Comparison of ENCODE assay signal across 20 cellular contexts in the genomic region with DNA sequence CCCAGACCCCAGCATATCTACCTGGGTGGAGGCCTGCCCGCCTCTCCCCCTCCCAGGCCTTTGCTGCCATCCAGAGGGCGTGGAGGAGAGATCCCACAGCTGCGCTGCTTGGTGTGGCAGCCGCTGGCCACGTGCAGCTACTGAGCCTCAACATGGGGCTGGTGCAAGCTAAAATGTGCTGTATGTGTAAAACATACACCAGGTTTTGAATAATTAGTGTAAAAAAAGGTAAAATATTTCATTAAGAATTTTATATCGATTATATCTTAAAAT.
A peak's percentile ranks its signal among the peaks of the same experiment; 100 is the strongest.
DNase-seq lines count a peak whose midpoint lies in the region; FAIRE-seq and TF ChIP-seq lines count a peak whose summit lies in the region.
"Had no signal": no experiment of that assay in that cellular context is flagged by ENCODE, and none has a peak within 500 bp of the region (broad histone marks: within the 10 kb centered on the region; RNA-seq: fewer than 3 reads in every experiment).

No MANE protein-coding gene starts in this region.

- H3K9me2 ChIP-seq in PC-9 (ENCODE audit: insufficient read depth) = no peaks in the 10 kb centered on the region

- H4K20me1 ChIP-seq in H1 (replicated peaks in 1 of 2; ENCODE audit: control insufficient read depth in 1 of 2, insufficient read depth in 2 of 2, low read length in 2 of 2) (peaks cover 0 to 2% of the 10 kb centered on the region in 2 experiments), PC-9 (ENCODE audit: insufficient read depth) (no peaks in the 10 kb centered on the region; the same call in 1 of the 2 replicates)

- H3K9me3 ChIP-seq in H1 (ENCODE audit: insufficient read depth in 2 of 2, low read depth in 1 of 2, low read length in 1 of 2) (no peaks in the 10 kb centered on the region), PC-9 (ENCODE audit: insufficient read depth, low read depth) (no peaks in the 10 kb centered on the region)
- H3K9me3 ChIP-seq: stomach had no signal

- BruUV-seq in PC-9 (replicated peaks; lab: Mats Ljungman, UMichigan) = no TSS peak

- H2BK20ac ChIP-seq in H1 (ENCODE audit: low read length) = no peak overlapping the region

- DNase-seq in 8988T (peak; percentile 64), D721Med (ENCODE audit: insufficient read length, low spot score) (no peak), NCI-H69 (lab: John Stamatoyannopoulos, UW) (peak; percentile 3), H1 (ENCODE audit: low read depth in 1 of 2, low spot score in 2 of 2) (no peak), NCI-H510A treated with DMSO at 0.1 percent for 48 hours (lab: John Stamatoyannopoulos, UW) (no peak), NCI-H187 (lab: John Stamatoyannopoulos, UW) (no peak), PC-9 (no peak), KG1 (lab: John Stamatoyannopoulos, UW) (no peak)
- DNase-seq: activated CD4-positive, CD25-positive, alpha-beta regulatory T cell treated with anti-CD3 and anti-CD28 coated beads, Interleukin-2, amount 50 U/mL, for 72 hours; activated naive CD8-positive, alpha-beta T cell treated with anti-CD3 and anti-CD28 coated beads, Interleukin-2, amount 50 U/mL, for 24 hours; Calu3; foreskin melanocyte; hypothalamus; NCI-H1694 treated with DMSO at 0.1 percent for 48 hours; NCI-H446 treated with DMSO at 0.1 percent for 48 hours; stomach; T1000; trophoblast cell had no signal

- H3K23ac ChIP-seq in H1 (ENCODE audit: insufficient read length) = no peak overlapping the region

- no peaks in the 10 kb centered on the region for H3K23me2 ChIP-seq in H1 (ENCODE audit: low read depth, low read length)

- H3K4me1 ChIP-seq in H1 (replicated peaks in 1 of 4; ENCODE audit: control insufficient read depth in 3 of 4, insufficient read depth in 4 of 4, low read length in 3 of 4) (peaks cover 0 to 2% (median 0%) of the 10 kb centered on the region in 4 experiments; a peak in 1 of 7 replicates), PC-9 (replicated peaks; ENCODE audit: insufficient read depth) (0 out of 2 replicates have a peak, but pooled peaks cover 4% of the 10 kb centered on the region)
- H3K4me1 ChIP-seq: stomach had no signal

- 0 out of 2 replicates have a peak overlapping the region, but pooled peaks have one; percentile 17 for H2BK12ac ChIP-seq in H1 (ENCODE audit: low read depth, low read length)

- H3K27ac ChIP-seq in H1 (ENCODE audit: low read depth, low read length) (no peak overlapping the region), PC-9 (no peak overlapping the region)
- H3K27ac ChIP-seq: SK-N-MC, stomach had no signal

- no peak overlapping the region for H3K14ac ChIP-seq in H1 (ENCODE audit: insufficient read length)

- H2BK15ac ChIP-seq in H1 (ENCODE audit: low read length) = no peak overlapping the region

- peaks cover 0 to 10% (median 4%) of the 10 kb centered on the region in 4 experiments; a peak in 4 of 8 replicates for H3K36me3 ChIP-seq in H1 (ENCODE audit: control insufficient read depth in 2 of 4, insufficient read depth in 4 of 4, low read length in 3 of 4)
- no peaks in the 10 kb centered on the region for H3K36me3 ChIP-seq in PC-9 (ENCODE audit: low read depth)

- peak; percentile 26 for TF ChIP-seq CTCF in D721Med (IDR thresholded peaks at IDR 0.05; ENCODE audit: insufficient read depth, missing control alignments)
- peak in 2 of 3 experiments; percentile 31 to 51; a peak in 3 of 4 replicates for TF ChIP-seq CTCF in H1 (IDR thresholded peaks at IDR 0.05; ENCODE audit: control extremely low read depth in 1 of 3, insufficient read depth in 1 of 3, low read depth in 1 of 3, low read length in 3 of 3)
- TF ChIP-seq CTCF in PC-9 (conservative IDR thresholded peaks at IDR 0.05) = no peak

- H2AK5ac ChIP-seq in H1 (ENCODE audit: low read depth, low read length) = no peak overlapping the region

- no peak overlapping the region for H4K91ac ChIP-seq in H1 (replicated peaks; ENCODE audit: insufficient read length, low read length)

- H2BK5ac ChIP-seq in H1 (ENCODE audit: low read depth, low read length) = no peak overlapping the region

- H2AFZ ChIP-seq in H1 (ENCODE audit: low read length) = no peak overlapping the region
- no peak overlapping the region for H2AFZ ChIP-seq in PC-9

- no peak overlapping the region for H3K4me2 ChIP-seq in H1 (ENCODE audit: insufficient read depth in 1 of 2, low read depth in 2 of 2, low read length in 2 of 2)
- H3K4me2 ChIP-seq in PC-9 = no peak overlapping the region

- FAIRE-seq in D721Med (lab: Jason Lieb, UNC) = no peak
- no peak for FAIRE-seq in H1 (lab: Jason Lieb, UNC)
- FAIRE-seq: GM12892 had no signal

- H3K79me2 ChIP-seq in H1 (ENCODE audit: control insufficient read depth in 1 of 2, insufficient read depth in 2 of 2, low read length in 2 of 2) (no peaks in the 10 kb centered on the region), PC-9 (ENCODE audit: low read depth) (no peaks in the 10 kb centered on the region)

- TF ChIP-seq POLR2A in H1 (IDR thresholded peaks at IDR 0.05; ENCODE audit: control extremely low read depth in 1 of 2, low read depth in 2 of 2, low read length in 2 of 2) = no peak

- WGBS in H1 (ENCODE audit: extremely low coverage in 1 of 2, insufficient coverage in 1 of 2, insufficient read length in 1 of 2, insufficient replicate concordance in 2 of 2, low coverage in 1 of 2, low lambda C conversion rate in 2 of 2, missing lambda C conversion rate in 1 of 2), 2 experiments = 89% methylated on average over 6 of the region's 6 CpGs; no CpG with 5 or more reads in 1 of the 2 experiments

- H3K9ac ChIP-seq in H1 (replicated peaks in 1 of 4; ENCODE audit: extremely low read depth in 1 of 4, low read depth in 3 of 4, low read length in 3 of 4) = no peak overlapping the region

- H3K4me3 ChIP-seq in H1 (ENCODE audit: extremely low read depth in 1 of 4, insufficient read depth in 2 of 4, low read depth in 3 of 4, low read length in 4 of 4) (no peak overlapping the region), PC-9 (no peak overlapping the region)
- H3K4me3 ChIP-seq: SK-N-MC, stomach had no signal

- POLR2A ChIA-PET in H1 (lab: Charles Lee; ENCODE audit: partially characterized antibody) (interaction anchor here (1.7 to 7.0 kb wide), 3 partner anchors 13 to 17 kb away, joined by 4 to 35 read pairs (median 5); no protein-coding TSS in a partner anchor), PC-9 (lab: Charles Lee; ENCODE audit: unreplicated experiment) (no interaction called here)

- H4K5ac ChIP-seq in H1 (ENCODE audit: insufficient read length, low read depth, low read length) = no peak overlapping the region

- H2BK120ac ChIP-seq in H1 (replicated peaks; ENCODE audit: low read depth, low read length) = no peak overlapping the region

- CTCF ChIA-PET in H1 (lab: Charles Lee; ENCODE audit: partially characterized antibody) = interaction anchor here (0.7 to 17.6 kb wide), 11 partner anchors 10 to 407 kb away, joined by 3 to 245 read pairs (median 6); no protein-coding TSS in a partner anchor
- CTCF ChIA-PET in PC-9 (lab: Charles Lee) = no interaction called here

- H4K8ac ChIP-seq in H1 (ENCODE audit: extremely low read depth, insufficient read depth, low read length) = no peak overlapping the region

- intact Hi-C loops in PC-9 (cut with micrococcal nuclease; ENCODE audit: unreplicated experiment) = no loop called here

- no peaks in the 10 kb centered on the region for H3F3A ChIP-seq in PC-9 (ENCODE audit: insufficient read depth, low read depth)

- H3K4ac ChIP-seq in H1 (replicated peaks; ENCODE audit: insufficient read length, low read depth, low read length) = no peak overlapping the region

- peak; percentile 66 to 76 for TF ChIP-seq RAD21 in H1 (IDR thresholded peaks at IDR 0.05 in 1 of 2, conservative IDR thresholded peaks at IDR 0.05 in 1 of 2; ENCODE audit: low read depth in 2 of 2, low read length in 2 of 2)

- no peak for TF ChIP-seq EP300 in H1 (IDR thresholded peaks at IDR 0.05; ENCODE audit: borderline replicate concordance in 1 of 2, low read depth in 2 of 2, low read length in 2 of 2)

- no peak overlapping the region for H3K56ac ChIP-seq in H1 (replicated peaks; ENCODE audit: insufficient read length, low read depth, low read length)

- no peaks in the 10 kb centered on the region for H3K27me3 ChIP-seq in H1 (replicated peaks in 1 of 4; ENCODE audit: control insufficient read depth in 3 of 4, extremely low read depth in 1 of 4, insufficient read depth in 3 of 4, low read length in 3 of 4)
- H3K27me3 ChIP-seq in PC-9 (ENCODE audit: insufficient read depth, low read depth) = no peaks in the 10 kb centered on the region

- no peaks in the 10 kb centered on the region for H3K79me1 ChIP-seq in H1 (ENCODE audit: low read depth, low read length)

- H3K18ac ChIP-seq in H1 (ENCODE audit: extremely low read depth, low read length) = no peak overlapping the region

TF ChIP-seq in H1, 55 proteins besides CTCF, POLR2A, EP300 and RAD21:
- TF ChIP-seq MAX (IDR thresholded peaks at IDR 0.05) (0 out of 2 replicates have a peak, but pooled peaks have one; percentile 23), RBBP5 (IDR thresholded peaks at IDR 0.05; ENCODE audit: borderline replicate concordance, low read depth, low read length) (no peak)

Comparison
In these comparisons a context has a peak if more than half of its experiments do, and no peak if none do; other contexts are left out.
1. DNase-seq: peak in 8988T (single experiment) and NCI-H69 (single experiment); none in D721Med (single experiment), H1 (0 of 2), NCI-H510A treated with DMSO at 0.1 percent for 48 hours (single experiment), NCI-H187 (0 of 2), PC-9 (0 of 2) and KG1 (single experiment).